ENCODE assay signal across 8 cellular contexts in the genomic region with DNA sequence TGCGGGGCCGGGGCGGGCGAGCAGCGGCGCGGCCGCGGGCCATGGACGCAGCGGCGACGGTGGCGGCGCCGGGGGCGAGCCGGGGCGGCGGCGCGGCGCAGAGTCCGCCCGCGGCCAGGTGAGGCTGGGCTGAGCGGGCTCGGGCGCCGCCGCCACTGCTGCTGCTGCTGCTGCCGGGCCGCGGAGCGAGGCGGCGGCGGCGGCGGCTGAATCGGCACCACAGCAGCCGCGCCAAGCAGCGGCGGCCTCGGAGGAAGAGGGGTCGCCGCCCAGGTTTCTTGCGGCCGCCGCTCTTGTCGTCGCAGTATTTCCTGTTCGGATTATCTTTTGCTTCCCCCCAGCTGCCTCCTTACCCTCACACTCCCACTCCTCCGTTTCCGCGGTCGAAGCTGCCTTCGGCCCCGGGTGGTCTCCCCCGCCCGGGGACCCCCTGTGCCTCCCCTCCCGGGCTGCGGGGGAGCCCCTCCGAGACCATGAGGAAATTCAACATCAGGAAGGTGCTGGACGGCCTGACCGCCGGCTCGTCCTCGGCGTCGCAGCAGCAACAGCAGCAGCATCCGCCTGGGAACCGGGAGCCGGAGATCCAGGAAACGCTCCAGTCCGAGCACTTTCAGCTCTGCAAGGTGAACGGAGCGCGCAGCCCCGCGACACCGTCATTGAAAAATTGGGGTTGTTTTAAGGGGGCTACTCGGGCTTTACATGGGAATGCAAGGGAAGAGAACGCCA. TPM values are rescaled to one million over a fixed set of nuclear protein-coding genes. Genes with fewer than 3 reads are reported as not detected.
DNase-seq lines count a peak whose midpoint lies in the region; ATAC-seq and TF ChIP-seq lines count a peak whose summit lies in the region.

A gene (plus strand): TSS at position 358 of the 726 bp plus-strand sequence. CDS start 116 bp downstream, at position 474.

- H3K9ac ChIP-seq in OCI-LY3 (ENCODE audit: low read length): peak within 1 kb of the TSS; percentile 71

- peaks cover 14% of the 10 kb centered on the region; the same call in 1 of the 2 replicates for H3K4me1 ChIP-seq in OCI-LY3 (ENCODE audit: low read length)
- H3K4me1 ChIP-seq in naive thymus-derived CD4-positive, alpha-beta T cell (ENCODE audit: control insufficient read depth in 2 of 2, insufficient read depth in 2 of 2, low read length in 2 of 2): peaks cover 4% of the 10 kb centered on the region in 2 donors

- peak within 1 kb of the TSS; percentile 88 for H3K4me2 ChIP-seq in OCI-LY3 (ENCODE audit: low read length)

- DNase-seq in AG04450 (ENCODE audit: low read depth, low spot score) (no peak), fibroblast of gingiva (ENCODE audit: low read depth) (peak; percentile 14)
- DNase-seq in activated T-helper 1 cell treated with anti-CD3 and anti-CD28 coated beads, Interleukin-12 subunit alpha, Interleukin-12 subunit beta, Interleukin-2, Interleukin-4 antibody, amounts not matched to agents 30 ng/mL and 10 ng/mL and 1 ng/mL, durations not matched to agents 14 hours and 24 hours and 36 hours (ENCODE audit: low spot score): peak; percentile 22
- DNase-seq in naive thymus-derived CD4-positive, alpha-beta T cell: peak; percentile 26 to 56 (median 46)

- H3K27me3 ChIP-seq in AG04450 (ENCODE audit: control insufficient read depth, insufficient read depth, low read length) (no peaks in the 10 kb centered on the region), OCI-LY3 (ENCODE audit: low read depth, low read length) (no peaks in the 10 kb centered on the region)
- no peaks in the 10 kb centered on the region for H3K27me3 ChIP-seq in naive thymus-derived CD4-positive, alpha-beta T cell (ENCODE audit: control insufficient read depth in 2 of 2, insufficient read depth in 2 of 2, low read length in 2 of 2)

- ATAC-seq in GM18519 (IDR thresholded peaks at IDR 0.05; ENCODE audit: low FRiP score, unreplicated experiment) (peak; percentile 24), HG03064 (IDR thresholded peaks at IDR 0.05; ENCODE audit: low read depth, unreplicated experiment) (peak; percentile 23)
- ATAC-seq in naive thymus-derived CD4-positive, alpha-beta T cell: peak; percentile 26

- H3K27ac ChIP-seq in AG04450 (ENCODE audit: low read depth, low read length): peak within 1 kb of the TSS; percentile 89
- peak within 1 kb of the TSS; percentile 46 for H3K27ac ChIP-seq in OCI-LY3 (ENCODE audit: low read length)
- peak within 1 kb of the TSS; percentile 90 for H3K27ac ChIP-seq in naive thymus-derived CD4-positive, alpha-beta T cell (ENCODE audit: low read depth, low read length)

- H4K20me1 ChIP-seq in OCI-LY3 (ENCODE audit: insufficient read depth, low read length): no peaks in the 10 kb centered on the region

- no peaks in the 10 kb centered on the region for H3K36me3 ChIP-seq in OCI-LY3 (replicated peaks; ENCODE audit: low read depth, low read length)
- H3K36me3 ChIP-seq in naive thymus-derived CD4-positive, alpha-beta T cell (ENCODE audit: control insufficient read depth in 2 of 3, insufficient read depth in 3 of 3, low read length in 3 of 3): peaks cover 0 to 7% (median 0%) of the 10 kb centered on the region in 3 experiments

- H3K4me3 ChIP-seq in AG04450 (ENCODE audit: low read depth, low read length) (peak within 1 kb of the TSS; percentile 82), OCI-LY3 (ENCODE audit: low read length) (peak within 1 kb of the TSS; percentile 91)
- peak within 1 kb of the TSS; percentile 84 for H3K4me3 ChIP-seq in naive thymus-derived CD4-positive, alpha-beta T cell (ENCODE audit: low read length)

- intact Hi-C loops in activated T-helper 1 cell treated with anti-CD3 and anti-CD28 coated beads, Interleukin-12 subunit alpha, Interleukin-12 subunit beta, Interleukin-2, Interleukin-4 antibody, amounts not matched to agents 30 ng/mL and 10 ng/mL and 1 ng/mL, durations not matched to agents 14 hours and 24 hours and 36 hours (cut with micrococcal nuclease): loop anchor here (5.0 to 10.0 kb wide), 3 partner anchors 181 to 1467 kb away; a partner anchor contains a TSS
- intact Hi-C loops in naive thymus-derived CD4-positive, alpha-beta T cell (cut with micrococcal nuclease): loop anchor here (5.0 to 10.0 kb wide), 4 partner anchors 272 to 1469 kb away; a partner anchor contains a TSS

- POLR2A ChIA-PET in AG04450 (lab: Yijun Ruan, JAX): interaction anchor here (0.6 kb wide), 1 partner anchor 55 kb away, joined by 3 read pairs; no protein-coding TSS in a partner anchor
- POLR2A ChIA-PET in naive thymus-derived CD4-positive, alpha-beta T cell (lab: Charles Lee): interaction anchor here (0.5 to 1.8 kb wide), 7 partner anchors 8 to 93 kb away, joined by 3 to 6 read pairs (median 4); no protein-coding TSS in a partner anchor

- no peaks in the 10 kb centered on the region for H3K9me3 Mint-ChIP-seq in activated T-helper 1 cell treated with anti-CD3 and anti-CD28 coated beads, Interleukin-12 subunit alpha, Interleukin-12 subunit beta, Interleukin-2, Interleukin-4 antibody, amounts not matched to agents 30 ng/mL and 10 ng/mL and 1 ng/mL, durations not matched to agents 14 hours and 24 hours and 36 hours
- H3K9me3 Mint-ChIP-seq in naive thymus-derived CD4-positive, alpha-beta T cell: peaks cover 0 to 3% (median 0%) of the 10 kb centered on the region in 11 donors

- TF ChIP-seq CTCF in AG04450 (IDR thresholded peaks at IDR 0.05; ENCODE audit: low read depth, low read length): no peak
- no peak for TF ChIP-seq CTCF in OCI-LY3 (IDR thresholded peaks at IDR 0.05; ENCODE audit: low read depth, low read length)
- TF ChIP-seq CTCF in subcutaneous adipose tissue (IDR thresholded peaks at IDR 0.05; ENCODE audit: low read depth): no peak

- H3K4me3 Mint-ChIP-seq in activated T-helper 1 cell treated with anti-CD3 and anti-CD28 coated beads, Interleukin-12 subunit alpha, Interleukin-12 subunit beta, Interleukin-2, Interleukin-4 antibody, amounts not matched to agents 30 ng/mL and 10 ng/mL and 1 ng/mL, durations not matched to agents 14 hours and 24 hours and 36 hours: peak within 1 kb of the TSS; percentile 96
- H3K4me3 Mint-ChIP-seq in naive thymus-derived CD4-positive, alpha-beta T cell: peak within 1 kb of the TSS; percentile 91 to 100 (median 99)

- peak within 1 kb of the TSS; percentile 96 for H2AFZ ChIP-seq in OCI-LY3 (ENCODE audit: low read depth, low read length)

- peaks cover 43% of the 10 kb centered on the region for H3K4me1 Mint-ChIP-seq in activated T-helper 1 cell treated with anti-CD3 and anti-CD28 coated beads, Interleukin-12 subunit alpha, Interleukin-12 subunit beta, Interleukin-2, Interleukin-4 antibody, amounts not matched to agents 30 ng/mL and 10 ng/mL and 1 ng/mL, durations not matched to agents 14 hours and 24 hours and 36 hours (ENCODE audit: low read depth)
- H3K4me1 Mint-ChIP-seq in naive thymus-derived CD4-positive, alpha-beta T cell: peaks cover 17 to 50% (median 37%) of the 10 kb centered on the region in 7 donors

- H3K79me2 ChIP-seq in OCI-LY3 (ENCODE audit: low read length): peaks cover 9% of the 10 kb centered on the region

- H3K27me3 Mint-ChIP-seq in activated T-helper 1 cell treated with anti-CD3 and anti-CD28 coated beads, Interleukin-12 subunit alpha, Interleukin-12 subunit beta, Interleukin-2, Interleukin-4 antibody, amounts not matched to agents 30 ng/mL and 10 ng/mL and 1 ng/mL, durations not matched to agents 14 hours and 24 hours and 36 hours (ENCODE audit: insufficient read depth): no peaks in the 10 kb centered on the region
- no peaks in the 10 kb centered on the region for H3K27me3 Mint-ChIP-seq in naive thymus-derived CD4-positive, alpha-beta T cell

- H3K9me3 ChIP-seq in AG04450 (ENCODE audit: control insufficient read depth, insufficient read depth, low read length): no peaks in the 10 kb centered on the region; the same call in 1 of the 2 replicates
- no peaks in the 10 kb centered on the region for H3K9me3 ChIP-seq in OCI-LY3 (ENCODE audit: insufficient read depth, low read length)
- no peaks in the 10 kb centered on the region for H3K9me3 ChIP-seq in naive thymus-derived CD4-positive, alpha-beta T cell (ENCODE audit: control insufficient read depth in 2 of 3, low read length in 3 of 3)

- CTCF ChIA-PET in AG04450 (lab: Charles Lee): interaction anchor here (1.0 kb wide), 1 partner anchor 348 kb away, joined by 4 read pairs; no protein-coding TSS in a partner anchor
- CTCF ChIA-PET in naive thymus-derived CD4-positive, alpha-beta T cell (lab: Charles Lee): interaction anchor here (0.6 to 1.9 kb wide), 2 partner anchors 9 to 350 kb away, joined by 3 to 4 read pairs; no protein-coding TSS in a partner anchor

- H3K27ac Mint-ChIP-seq in activated T-helper 1 cell treated with anti-CD3 and anti-CD28 coated beads, Interleukin-12 subunit alpha, Interleukin-12 subunit beta, Interleukin-2, Interleukin-4 antibody, amounts not matched to agents 30 ng/mL and 10 ng/mL and 1 ng/mL, durations not matched to agents 14 hours and 24 hours and 36 hours: peak within 1 kb of the TSS; percentile 98
- H3K27ac Mint-ChIP-seq in naive thymus-derived CD4-positive, alpha-beta T cell: peak within 1 kb of the TSS; percentile 92 to 99 (median 98)

- H3K36me3 Mint-ChIP-seq in activated T-helper 1 cell treated with anti-CD3 and anti-CD28 coated beads, Interleukin-12 subunit alpha, Interleukin-12 subunit beta, Interleukin-2, Interleukin-4 antibody, amounts not matched to agents 30 ng/mL and 10 ng/mL and 1 ng/mL, durations not matched to agents 14 hours and 24 hours and 36 hours (ENCODE audit: low read depth): peaks cover 3% of the 10 kb centered on the region
- peaks cover 0 to 3% (median 0%) of the 10 kb centered on the region in 5 donors for H3K36me3 Mint-ChIP-seq in naive thymus-derived CD4-positive, alpha-beta T cell

RNA-seq across cellular contexts. Expression of the gene that starts here (rescaled TPM):
- polyA plus RNA-seq in AG04450 (2011; rRNA removed): 33.9 and 40.0 TPM in 2 replicates
- polyA minus RNA-seq in AG04450 (2011; rRNA and poly(A)+ RNA removed): 58.7 and 86.8 TPM in 2 replicates
- total RNA-seq in activated T-helper 1 cell treated with anti-CD3 and anti-CD28 coated beads, Interleukin-12 subunit alpha, Interleukin-12 subunit beta, Interleukin-2, Interleukin-4 antibody, amounts not matched to agents 30 ng/mL and 10 ng/mL and 1 ng/mL, durations not matched to agents 14 hours and 24 hours and 36 hours: 29.5 and 31.9 TPM in 2 replicates
- total RNA-seq in naive thymus-derived CD4-positive, alpha-beta T cell: 10 to 100 TPM; 17.9 to 47.4 (median 28.9) TPM
- polyA plus RNA-seq in naive thymus-derived CD4-positive, alpha-beta T cell: 1 to 10 TPM; 2.5 to 4.9 TPM
- total RNA-seq in subcutaneous adipose tissue: 10 to 100 TPM; 21.3 to 31.3 (median 25.7) TPM
